In the genomic region with DNA sequence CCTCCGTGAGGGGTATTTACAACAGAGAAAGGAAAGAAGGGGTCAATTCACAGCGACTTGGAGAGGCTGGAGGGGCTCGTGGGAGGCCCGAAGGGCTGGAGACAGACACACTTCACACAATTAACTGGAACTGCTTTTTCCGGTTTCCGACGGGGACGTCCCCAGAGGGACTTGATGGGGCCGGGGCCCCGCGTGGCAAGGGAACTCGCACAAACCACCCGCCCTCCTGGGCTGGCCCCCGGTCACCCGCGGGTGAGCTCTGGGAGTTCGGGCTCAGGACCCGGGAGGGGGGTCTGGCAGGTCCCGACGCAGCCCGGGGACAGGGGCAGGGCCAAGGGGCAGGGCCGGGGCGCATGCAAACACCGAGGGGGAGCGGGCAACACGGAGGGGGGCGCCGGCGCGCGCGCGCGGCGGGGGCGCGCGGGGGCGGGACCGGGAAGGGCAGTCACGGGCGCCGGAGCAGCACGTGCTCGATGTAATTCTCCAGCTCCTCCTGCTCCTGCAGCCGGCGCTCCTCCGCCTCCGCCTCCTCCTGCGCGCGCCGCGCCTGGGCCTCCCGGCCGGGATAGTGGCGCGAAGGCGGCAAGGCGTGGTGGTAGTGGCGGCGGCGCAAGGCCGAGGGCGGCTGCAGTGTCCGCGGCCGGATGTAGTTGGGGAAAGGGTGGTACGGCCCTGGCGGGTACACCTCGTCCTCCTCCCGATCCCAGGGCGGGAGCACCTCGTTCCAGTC, we compare ENCODE assay signal across 9 cellular contexts. TPM values are rescaled to one million over a fixed set of nuclear protein-coding genes. Genes with fewer than 3 reads are reported as not detected.
DNase-seq lines count a peak whose midpoint lies in the region; ATAC-seq, FAIRE-seq and TF ChIP-seq lines count a peak whose summit lies in the region.
"Had no signal": no experiment of that assay in that cellular context is flagged by ENCODE, and none has a peak within 500 bp of the region (broad histone marks: within the 10 kb centered on the region; RNA-seq: fewer than 3 reads in every experiment).

No MANE protein-coding gene starts in this region.

- in situ Hi-C loops in GM13976 (cut with MboI; ENCODE audit: low sequenced_read_pairs, unreplicated experiment), result no loop called here

- H3K36me3 ChIP-seq in astrocyte (ENCODE audit: insufficient read depth, low read length), result peaks cover 6% of the 10 kb centered on the region
- H3K36me3 ChIP-seq in tibial artery, result peaks cover 28 to 33% (median 32%) of the 10 kb centered on the region in 3 donors
- H3K36me3 ChIP-seq: neutrophil had no signal

- H3K36me3 Mint-ChIP-seq in astrocyte (ENCODE audit: low read depth, unreplicated experiment), result peaks cover 4% of the 10 kb centered on the region

- H3K4me3 ChIP-seq in AG09309 (ENCODE audit: control insufficient read depth, low read depth, low read length), result peak overlapping the region; percentile 19
- H3K4me3 ChIP-seq in astrocyte (ENCODE audit: insufficient read depth, low read depth, low read length), result no peak overlapping the region
- peak overlapping the region; percentile 22 to 48 for H3K4me3 ChIP-seq in tibial artery

- TF ChIP-seq CTCF in AG09309 (IDR thresholded peaks at IDR 0.05; ENCODE audit: control insufficient read depth, insufficient read depth, low read depth, low read length, missing control alignments) (no peak), GM13976 (IDR thresholded peaks at IDR 0.05; ENCODE audit: borderline replicate concordance, control extremely low read depth, extremely low read depth, insufficient read depth, missing control alignments) (no peak), astrocyte (IDR thresholded peaks at IDR 0.05; ENCODE audit: insufficient read depth, low read depth, low read length) (no peak), tibial artery (IDR thresholded peaks at IDR 0.05) (no peak), GM10266 (IDR thresholded peaks at IDR 0.05; ENCODE audit: control insufficient read depth, insufficient read depth, low read depth, missing control alignments) (no peak)

- no peaks in the 10 kb centered on the region for H3K9me3 Mint-ChIP-seq in astrocyte (ENCODE audit: unreplicated experiment)

- intact Hi-C loops in tibial artery (cut with DNase I; ENCODE audit: low total_unique reads), result loop anchor here (10.0 kb wide), 1 partner anchor 268 kb away; the partner anchor contains the start of gene ACHE

- H3K27me3 ChIP-seq in astrocyte (ENCODE audit: insufficient read depth, low read length), result peaks cover 16% of the 10 kb centered on the region
- H3K27me3 ChIP-seq in tibial artery, result peaks cover 5 to 97% of the 10 kb centered on the region in 2 donors

- no peaks in the 10 kb centered on the region for H3K27me3 Mint-ChIP-seq in astrocyte (ENCODE audit: low read depth, unreplicated experiment)

- FAIRE-seq in astrocyte (lab: Jason Lieb, UNC), result no peak

- H3K4me2 ChIP-seq in astrocyte (ENCODE audit: low read length), result peak overlapping the region; percentile 91

- peaks cover 51% of the 10 kb centered on the region for H4K20me1 ChIP-seq in astrocyte (ENCODE audit: insufficient read depth, low read length)

- H3K27ac ChIP-seq in astrocyte (ENCODE audit: low read depth, low read length), result no peak overlapping the region
- no peak overlapping the region for H3K27ac ChIP-seq in tibial artery
- H3K27ac ChIP-seq: neutrophil had no signal

- peaks cover 47% of the 10 kb centered on the region for H3K4me1 ChIP-seq in astrocyte (ENCODE audit: insufficient read depth, low read length)
- peaks cover 0 to 40% (median 36%) of the 10 kb centered on the region in 4 donors for H3K4me1 ChIP-seq in tibial artery

- peak overlapping the region; percentile 83 for H3K27ac Mint-ChIP-seq in astrocyte (ENCODE audit: unreplicated experiment)

- H3K79me2 ChIP-seq in astrocyte (ENCODE audit: insufficient read depth, low read length), result no peaks in the 10 kb centered on the region

- H3K9me3 ChIP-seq in astrocyte (ENCODE audit: insufficient read depth, low read depth, low read length) (no peaks in the 10 kb centered on the region), tibial artery (no peaks in the 10 kb centered on the region)
- H3K9me3 ChIP-seq: neutrophil had no signal

- no peak for ATAC-seq in GM21717 (IDR thresholded peaks at IDR 0.05; ENCODE audit: unreplicated experiment)

- H2AFZ ChIP-seq in astrocyte (ENCODE audit: low read depth, low read length), result no peak overlapping the region

- H3K4me1 Mint-ChIP-seq in astrocyte (ENCODE audit: low read depth, unreplicated experiment), result peaks cover 35% of the 10 kb centered on the region

- no peak overlapping the region for H3K9ac ChIP-seq in astrocyte (ENCODE audit: low read length)

- H3K4me3 Mint-ChIP-seq in astrocyte (ENCODE audit: unreplicated experiment), result peak overlapping the region; percentile 80

- DNase-seq in AG09309 (ENCODE audit: low read depth), result no peak
- DNase-seq in GM13976 (ENCODE audit: low spot score), result peak; percentile 55
- DNase-seq in NCI-H510A treated with DMSO at 0.1 percent for 48 hours (lab: John Stamatoyannopoulos, UW), result peak; percentile 63
- no peak for DNase-seq in astrocyte (ENCODE audit: low read depth)
- peak; percentile 40 for DNase-seq in iPS-NIHi7 (ENCODE audit: extremely low spot score)
- no peak for DNase-seq in tibial artery
- DNase-seq in GM10266 (ENCODE audit: extremely low spot score), result no peak

RNA-seq across cellular contexts. Expression of gene VGF, which starts 2.7 kb away (rescaled TPM):
- 40.5 and 51.8 TPM in 2 replicates for total RNA-seq in astrocyte

RNA-seq across cellular contexts. Expression of gene AP1S1, which starts 8.4 kb away (rescaled TPM):
- total RNA-seq in astrocyte, result 172 and 181 TPM in 2 replicates

RNA-seq across cellular contexts. Expression of gene NAT16, which starts 17.4 kb away (rescaled TPM):
- total RNA-seq in astrocyte, result 0.16 TPM in 1 of 2 replicates, not detected in the other

RNA-seq across cellular contexts. Expression of gene SERPINE1, which starts 35.8 kb away (rescaled TPM):
- 1,303 and 1,496 TPM in 2 replicates for total RNA-seq in astrocyte

RNA-seq across cellular contexts. Expression of gene MOGAT3, which starts 38.1 kb away (rescaled TPM):
- not detected in 2 replicates for total RNA-seq in astrocyte

Comparison
In these comparisons a context has a peak if more than half of its experiments do, and no peak if none do; other contexts are left out.
1. DNase-seq: peak in GM13976 (single experiment), NCI-H510A treated with DMSO at 0.1 percent for 48 hours (single experiment) and iPS-NIHi7 (single experiment); none in AG09309 (single experiment), astrocyte (single experiment), tibial artery (0 of 2) and GM10266 (single experiment).